15 cellular contexts compared by ENCODE assay signal in genomic region chr3:195394700-195395099, GRCh38. TPM values are rescaled to one million over a fixed set of nuclear protein-coding genes. Genes with fewer than 3 reads are reported as not detected.
A peak's percentile ranks its signal among the peaks of the same experiment; 100 is the strongest.
DNase-seq lines count a peak whose midpoint lies in the region; ATAC-seq and TF ChIP-seq lines count a peak whose summit lies in the region.
"Had no signal": no experiment of that assay in that cellular context is flagged by ENCODE, and none has a peak within 500 bp of the region (broad histone marks: within the 10 kb centered on the region; RNA-seq: fewer than 3 reads in every experiment).

No MANE protein-coding gene starts in this region.

- H3K36me3 ChIP-seq in OCI-LY7 (ENCODE audit: insufficient read depth, low read length), result peaks cover 24% of the 10 kb centered on the region

- no peak for ATAC-seq in natural killer cell treated with Interleukin-12 subunit alpha and Interleukin-12 subunit beta and Interleukin-15 and Interleukin-18, amount 100 ng/mL, for 72 hours
- ATAC-seq: Panc1 had no signal

- peaks cover 24 to 32% of the 10 kb centered on the region in 2 donors for H3K4me1 Mint-ChIP-seq in natural killer cell treated with Interleukin-12 subunit alpha and Interleukin-12 subunit beta and Interleukin-15 and Interleukin-18, amount 100 ng/mL, for 72 hours (ENCODE audit: low read depth in 2 of 2)

- H3K27me3 Mint-ChIP-seq in natural killer cell treated with Interleukin-12 subunit alpha and Interleukin-12 subunit beta and Interleukin-15 and Interleukin-18, amount 100 ng/mL, for 72 hours, result no peaks in the 10 kb centered on the region

- H3K9me3 Mint-ChIP-seq in natural killer cell treated with Interleukin-12 subunit alpha and Interleukin-12 subunit beta and Interleukin-15 and Interleukin-18, amount 100 ng/mL, for 72 hours, result no peaks in the 10 kb centered on the region
- H3K9me3 Mint-ChIP-seq: activated naive CD4-positive, alpha-beta T cell treated with anti-CD3 and anti-CD28 coated beads for 36 hours had no signal

- H3K4me1 ChIP-seq in OCI-LY7 (ENCODE audit: insufficient read depth, low read length, poor library complexity, severe bottlenecking), result peaks cover 29% of the 10 kb centered on the region

- CTCF ChIA-PET in OCI-LY7 (lab: Charles Lee; ENCODE audit: unreplicated experiment) (no interaction called here), GM10248 (lab: Yijun Ruan, JAX) (interaction anchor here (0.9 to 3.3 kb wide), 8 partner anchors 13 to 162 kb away, joined by 3 to 12 read pairs (median 6); partner anchors contain the start of genes ACAP2 and XXYLT1)

- H3K27ac ChIP-seq in OCI-LY7 (ENCODE audit: low read depth, low read length, poor library complexity, severe bottlenecking), result no peak overlapping the region

- intact Hi-C loops in OCI-LY7 (cut with micrococcal nuclease; ENCODE audit: unreplicated experiment), result no loop called here

- no peak overlapping the region for H3K27ac Mint-ChIP-seq in natural killer cell treated with Interleukin-12 subunit alpha and Interleukin-12 subunit beta and Interleukin-15 and Interleukin-18, amount 100 ng/mL, for 72 hours
- H3K27ac Mint-ChIP-seq: activated naive CD4-positive, alpha-beta T cell treated with anti-CD3 and anti-CD28 coated beads for 36 hours had no signal

- DNase-seq in ELF-1 (ENCODE audit: low read depth, low spot score) (peak; percentile 35), H4 (ENCODE audit: low spot score) (peak; percentile 19), OCI-LY7 (ENCODE audit: low spot score) (no peak), foreskin fibroblast (peak; percentile 4 to 35), GF-D8 (lab: John Stamatoyannopoulos, UW) (no peak), NCI-H1105 (lab: John Stamatoyannopoulos, UW) (no peak), GM10248 (ENCODE audit: extremely low spot score) (no peak)
- no peak for DNase-seq in natural killer cell treated with Interleukin-12 subunit alpha and Interleukin-12 subunit beta and Interleukin-15 and Interleukin-18, amount 100 ng/mL, for 72 hours (ENCODE audit: low spot score)
- DNase-seq: activated naive CD4-positive, alpha-beta T cell treated with anti-CD3 and anti-CD28 coated beads for 36 hours; effector memory CD4-positive, alpha-beta T cell; KBM-7; kidney glomerular epithelial cell; NCI-H1417; NCI-H446 treated with DMSO at 0.1 percent for 48 hours had no signal

- no peak overlapping the region for H2AFZ ChIP-seq in OCI-LY7 (ENCODE audit: low read length)

- H3K4me3 ChIP-seq in OCI-LY7 (ENCODE audit: low read depth, low read length, poor library complexity, severe bottlenecking) (no peak overlapping the region), foreskin fibroblast (ENCODE audit: low read depth in 1 of 2, low read length in 2 of 2) (no peak overlapping the region)

- peaks cover 17% of the 10 kb centered on the region; the same call in 1 of the 2 replicates for H3K9me3 ChIP-seq in OCI-LY7 (ENCODE audit: low read length)

- H3K36me3 Mint-ChIP-seq in natural killer cell treated with Interleukin-12 subunit alpha and Interleukin-12 subunit beta and Interleukin-15 and Interleukin-18, amount 100 ng/mL, for 72 hours, result no peaks in the 10 kb centered on the region

- peaks cover 7% of the 10 kb centered on the region; the same call in 1 of the 2 replicates for H4K20me1 ChIP-seq in OCI-LY7 (ENCODE audit: insufficient read depth, low read length)

- POLR2A ChIA-PET in OCI-LY7 (lab: Charles Lee) (interaction anchor here (0.6 to 2.3 kb wide), 11 partner anchors 9 to 92 kb away, joined by 3 to 11 read pairs (median 5); partner anchors contain the start of gene ACAP2), GM10248 (lab: Yijun Ruan, JAX) (interaction anchor here (1.9 kb wide), 1 partner anchor 48 kb away, joined by 5 read pairs; the partner anchor contains the start of gene ACAP2)

- no TSS peak for BruUV-seq in OCI-LY7 (replicated peaks; lab: Mats Ljungman, UMichigan)

- peak overlapping the region; percentile 35 for H3K4me2 ChIP-seq in OCI-LY7 (ENCODE audit: low read length)

- peaks cover 68% of the 10 kb centered on the region for H3K79me2 ChIP-seq in OCI-LY7 (ENCODE audit: insufficient read depth, low read depth, low read length)

- TF ChIP-seq CTCF in OCI-LY7 (conservative IDR thresholded peaks at IDR 0.05; ENCODE audit: low read length) (no peak), foreskin fibroblast (IDR thresholded peaks at IDR 0.05; ENCODE audit: low read depth, low read length) (no peak), GM10248 (IDR thresholded peaks at IDR 0.05; ENCODE audit: control extremely low read depth, extremely low read depth, low read depth, missing control alignments) (no peak)

- no peak overlapping the region for H3K4me3 Mint-ChIP-seq in natural killer cell treated with Interleukin-12 subunit alpha and Interleukin-12 subunit beta and Interleukin-15 and Interleukin-18, amount 100 ng/mL, for 72 hours
- H3K4me3 Mint-ChIP-seq: activated naive CD4-positive, alpha-beta T cell treated with anti-CD3 and anti-CD28 coated beads for 36 hours had no signal

- no peaks in the 10 kb centered on the region for H3K9me2 ChIP-seq in OCI-LY7 (ENCODE audit: insufficient read depth, low read length)

RNA-seq across cellular contexts. Expression of gene ACAP2, which starts 48.1 kb away (rescaled TPM):
- 26.1 and 32.4 TPM in 2 replicates for total RNA-seq in H4 (2014; rRNA removed; shearing (Covaris generic))
- total RNA-seq in OCI-LY7 (2014; rRNA removed; shearing (Covaris generic)), result 43.9 and 60.8 TPM in 2 replicates
- 71.1 and 80.7 TPM in 2 replicates for total RNA-seq in OCI-LY7 (2022)
- 10 to 100 TPM; 48.1 to 60.0 TPM for total RNA-seq in natural killer cell treated with Interleukin-12 subunit alpha and Interleukin-12 subunit beta and Interleukin-15 and Interleukin-18, amount 100 ng/mL, for 72 hours

Comparison
In these comparisons a context has a peak if more than half of its experiments do, and no peak if none do; other contexts are left out.
1. DNase-seq: peak in ELF-1 (single experiment), H4 (single experiment) and foreskin fibroblast (2 of 2); none in OCI-LY7 (single experiment), GF-D8 (single experiment), natural killer cell treated with Interleukin-12 subunit alpha and Interleukin-12 subunit beta and Interleukin-15 and Interleukin-18, amount 100 ng/mL, for 72 hours (single experiment), NCI-H1105 (single experiment) and GM10248 (single experiment).